Comparison of ENCODE assay signal across 1 cellular context in the genomic region with DNA sequence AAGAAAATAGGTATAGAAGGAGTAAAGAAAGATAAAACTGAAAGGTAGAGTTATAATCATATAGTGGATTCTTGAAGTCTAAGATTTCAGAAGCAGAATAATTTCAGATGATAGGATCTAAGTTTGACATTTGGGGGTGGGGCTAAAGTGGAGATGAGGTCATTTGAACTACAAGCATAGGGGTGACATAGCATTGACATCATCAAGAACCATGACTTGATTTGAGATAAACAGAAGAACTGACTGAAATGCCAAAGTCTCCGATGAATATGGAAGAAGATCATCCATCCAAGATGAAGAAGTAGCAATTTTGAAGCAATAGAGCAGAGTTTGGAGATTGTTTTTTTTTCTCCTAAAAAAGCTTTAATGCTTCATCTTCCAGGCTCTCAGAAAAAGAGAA.
TF ChIP-seq lines count a peak whose summit lies in the region.

No MANE protein-coding gene starts in this region.

TF ChIP-seq in HEK293, 187 proteins besides CTCF, POLR2A, EP300 and RAD21 (continued from another document):
- TF ChIP-seq, protein P1, sequence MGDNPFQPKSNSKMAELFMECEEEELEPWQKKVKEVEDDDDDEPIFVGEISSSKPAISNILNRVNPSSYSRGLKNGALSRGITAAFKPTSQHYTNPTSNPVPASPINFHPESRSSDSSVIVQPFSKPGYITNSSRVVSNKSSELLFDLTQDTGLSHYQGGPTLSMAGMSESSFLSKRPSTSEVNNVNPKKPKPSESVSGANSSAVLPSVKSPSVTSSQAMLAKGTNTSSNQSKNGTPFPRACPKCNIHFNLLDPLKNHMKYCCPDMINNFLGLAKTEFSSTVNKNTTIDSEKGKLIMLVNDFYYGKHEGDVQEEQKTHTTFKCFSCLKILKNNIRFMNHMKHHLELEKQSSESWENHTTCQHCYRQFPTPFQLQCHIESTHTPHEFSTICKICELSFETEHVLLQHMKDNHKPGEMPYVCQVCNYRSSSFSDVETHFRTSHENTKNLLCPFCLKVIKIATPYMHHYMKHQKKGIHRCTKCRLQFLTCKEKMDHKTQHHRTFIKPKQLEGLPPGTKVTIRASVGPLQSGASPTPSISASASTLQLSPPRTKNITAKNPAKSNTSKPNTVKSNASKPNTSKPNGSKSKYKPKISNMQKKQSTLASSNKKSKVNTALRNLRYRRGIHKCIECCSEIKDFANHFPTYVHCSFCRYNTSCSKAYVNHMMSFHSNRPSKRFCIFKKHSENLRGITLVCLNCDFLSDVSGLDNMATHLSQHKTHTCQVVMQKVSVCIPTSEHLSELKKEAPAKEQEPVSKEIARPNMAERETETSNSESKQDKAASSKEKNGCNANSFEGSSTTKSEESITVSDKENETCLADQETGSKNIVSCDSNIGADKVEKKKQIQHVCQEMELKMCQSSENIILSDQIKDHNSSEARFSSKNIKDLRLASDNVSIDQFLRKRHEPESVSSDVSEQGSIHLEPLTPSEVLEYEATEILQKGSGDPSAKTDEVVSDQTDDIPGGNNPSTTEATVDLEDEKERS (tag by site-specific recombination; IDR thresholded peaks at IDR 0.05): no peak
- TF ChIP-seq HOXC10 (CRISPR knock-in tag; IDR thresholded peaks at IDR 0.05): no peak
- peak; percentile 93 for TF ChIP-seq ZNF629 (tag by site-specific recombination; IDR thresholded peaks at IDR 0.05)
- TF ChIP-seq ZBTB21 (tag by site-specific recombination; IDR thresholded peaks at IDR 0.05): peak; percentile 91
- TF ChIP-seq, protein P2, sequence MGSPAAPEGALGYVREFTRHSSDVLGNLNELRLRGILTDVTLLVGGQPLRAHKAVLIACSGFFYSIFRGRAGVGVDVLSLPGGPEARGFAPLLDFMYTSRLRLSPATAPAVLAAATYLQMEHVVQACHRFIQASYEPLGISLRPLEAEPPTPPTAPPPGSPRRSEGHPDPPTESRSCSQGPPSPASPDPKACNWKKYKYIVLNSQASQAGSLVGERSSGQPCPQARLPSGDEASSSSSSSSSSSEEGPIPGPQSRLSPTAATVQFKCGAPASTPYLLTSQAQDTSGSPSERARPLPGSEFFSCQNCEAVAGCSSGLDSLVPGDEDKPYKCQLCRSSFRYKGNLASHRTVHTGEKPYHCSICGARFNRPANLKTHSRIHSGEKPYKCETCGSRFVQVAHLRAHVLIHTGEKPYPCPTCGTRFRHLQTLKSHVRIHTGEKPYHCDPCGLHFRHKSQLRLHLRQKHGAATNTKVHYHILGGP (tag by site-specific recombination; IDR thresholded peaks at IDR 0.05): no peak
- TF ChIP-seq, protein P3, sequence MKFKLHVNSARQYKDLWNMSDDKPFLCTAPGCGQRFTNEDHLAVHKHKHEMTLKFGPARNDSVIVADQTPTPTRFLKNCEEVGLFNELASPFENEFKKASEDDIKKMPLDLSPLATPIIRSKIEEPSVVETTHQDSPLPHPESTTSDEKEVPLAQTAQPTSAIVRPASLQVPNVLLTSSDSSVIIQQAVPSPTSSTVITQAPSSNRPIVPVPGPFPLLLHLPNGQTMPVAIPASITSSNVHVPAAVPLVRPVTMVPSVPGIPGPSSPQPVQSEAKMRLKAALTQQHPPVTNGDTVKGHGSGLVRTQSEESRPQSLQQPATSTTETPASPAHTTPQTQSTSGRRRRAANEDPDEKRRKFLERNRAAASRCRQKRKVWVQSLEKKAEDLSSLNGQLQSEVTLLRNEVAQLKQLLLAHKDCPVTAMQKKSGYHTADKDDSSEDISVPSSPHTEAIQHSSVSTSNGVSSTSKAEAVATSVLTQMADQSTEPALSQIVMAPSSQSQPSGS (tag by site-specific recombination; IDR thresholded peaks at IDR 0.05; ENCODE audit: low read depth): peak; percentile 86; the same call in 1 of the 2 replicates
